ENCODE assay signal across 23 cellular contexts in the genomic region with DNA sequence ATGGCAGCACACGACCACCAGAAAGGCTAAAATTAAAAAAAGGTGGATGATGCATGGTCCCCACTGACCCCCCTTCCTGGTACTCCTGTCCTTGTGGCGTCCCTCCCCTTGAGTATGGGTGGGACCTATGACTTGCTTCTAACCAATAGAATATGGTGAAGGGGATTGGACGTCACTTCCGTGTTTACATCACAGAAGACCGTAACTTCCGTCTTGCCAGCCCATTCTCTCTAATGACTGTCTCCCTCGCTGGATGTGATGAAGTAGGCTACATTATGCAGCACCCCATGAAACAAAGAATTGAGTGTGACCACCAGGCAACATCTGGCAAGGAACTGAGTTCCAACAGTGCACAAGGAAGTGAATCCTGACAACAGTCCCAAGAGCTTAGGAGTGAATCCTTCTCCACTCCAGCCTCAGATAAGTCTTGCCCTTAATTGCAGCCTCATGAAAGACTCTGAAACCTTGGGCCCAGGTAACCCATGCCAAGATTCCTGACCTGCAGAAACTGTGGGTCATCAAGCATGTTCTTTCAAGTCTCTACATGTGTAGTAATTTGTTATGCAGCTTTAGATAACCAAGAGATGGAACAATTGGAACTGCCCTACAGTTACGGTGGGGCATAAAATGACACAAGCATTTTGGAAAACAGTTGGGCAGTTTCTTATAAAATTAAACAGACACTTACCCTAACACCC.
"Had no signal": no experiment of that assay in that cellular context is flagged by ENCODE, and none has a peak within 500 bp of the region (broad histone marks: within the 10 kb centered on the region; RNA-seq: fewer than 3 reads in every experiment).

No MANE protein-coding gene starts in this region.

- DNase-seq: activated CD4-positive, alpha-beta memory T cell treated with anti-CD3 and anti-CD28 coated beads, Interleukin-2, amount 10 ng/mL, durations not matched to agents 7 days and 5 days; activated CD8-positive, alpha-beta memory T cell treated with anti-CD3 and anti-CD28 coated beads, Interleukin-2, amount 10 ng/mL, durations not matched to agents 7 days and 5 days; activated naive CD4-positive, alpha-beta T cell; activated naive CD8-positive, alpha-beta T cell treated with anti-CD3 and anti-CD28 coated beads for 36 hours; amniotic stem cell; dermis blood vessel endothelial cell; effector memory CD4-positive, alpha-beta T cell; foreskin melanocyte; glutamatergic neuron; hippocampal formation; left colon; right lobe of liver; stimulated activated CD4-positive, alpha-beta T cell treated with anti-CD3 and anti-CD28 coated beads, Interleukin-4, amount 100 ng/mL, for 1 hour; stimulated activated naive CD8-positive, alpha-beta T cell treated with anti-CD3 and anti-CD28 coated beads, Interleukin-15, amount 100 ng/mL, for 72 hours; trophoblast cell; WERI-Rb-1 had no signal

- H3K36me3 ChIP-seq: neutrophil, right lobe of liver, suprapubic skin, WERI-Rb-1 had no signal

- H3K27ac ChIP-seq: neutrophil, parathyroid adenoma, right lobe of liver, suprapubic skin, WERI-Rb-1 had no signal

- H3K4me2 ChIP-seq: smooth muscle cell had no signal

- ATAC-seq: activated CD8-positive, alpha-beta memory T cell treated with anti-CD3 and anti-CD28 coated beads, Interleukin-2, amount 10 ng/mL, durations not matched to agents 7 days and 5 days; activated T-helper 17 cell treated with anti-CD3 and anti-CD28 coated beads, Interleukin-2, amount 50 U/mL, for 72 hours; left colon; natural killer cell treated with Interleukin-12 subunit alpha and Interleukin-12 subunit beta and Interleukin-15 and Interleukin-18, amount 100 ng/mL, for 72 hours; right lobe of liver; stimulated activated naive CD8-positive, alpha-beta T cell treated with anti-CD3 and anti-CD28 coated beads, Interleukin-15, amount 100 ng/mL, for 72 hours had no signal

- H3K4me3 ChIP-seq: lung, right lobe of liver, smooth muscle cell, suprapubic skin had no signal

- H3K4me1 ChIP-seq: parathyroid adenoma had no signal

- H3K27me3 ChIP-seq: right lobe of liver, suprapubic skin had no signal

- H2AFZ ChIP-seq: parathyroid adenoma had no signal

- H3K9ac ChIP-seq: parathyroid adenoma had no signal

- H3K9me3 ChIP-seq: neutrophil, right lobe of liver, suprapubic skin had no signal
